Comparison of ENCODE assay signal across 33 cellular contexts in genomic region chr3:72069543-72069942, GRCh38.
A peak's percentile ranks its signal among the peaks of the same experiment; 100 is the strongest.
DNase-seq lines count a peak whose midpoint lies in the region; ATAC-seq, FAIRE-seq and TF ChIP-seq lines count a peak whose summit lies in the region.
"Had no signal": no experiment of that assay in that cellular context is flagged by ENCODE, and none has a peak within 500 bp of the region (broad histone marks: within the 10 kb centered on the region; RNA-seq: fewer than 3 reads in every experiment).

No MANE protein-coding gene starts in this region.

- TF ChIP-seq POLR2A in K562 (conservative IDR thresholded peaks at IDR 0.05) = no peak

- POLR2A ChIA-PET in HEK293 (lab: Yijun Ruan, JAX) = no interaction called here
- POLR2A ChIA-PET in K562 (lab: Yijun Ruan, JAX) = interaction anchor here (0.9 to 1.0 kb wide), 3 partner anchors 10 to 17 kb away, joined by 3 to 4 read pairs (median 4); no protein-coding TSS in a partner anchor

- no peak overlapping the region for H3K27ac Mint-ChIP-seq in activated naive CD4-positive, alpha-beta T cell treated with anti-CD3 and anti-CD28 coated beads for 36 hours
- H3K27ac Mint-ChIP-seq: B cell; CD4-positive, alpha-beta memory T cell; CD4-positive, alpha-beta T cell; CD4-positive, CD25-positive, alpha-beta regulatory T cell; CD8-positive, alpha-beta memory T cell; CD8-positive, alpha-beta T cell had no signal

- H3K27me3 Mint-ChIP-seq in activated naive CD4-positive, alpha-beta T cell treated with anti-CD3 and anti-CD28 coated beads for 36 hours (ENCODE audit: low read depth) = peaks cover 2% of the 10 kb centered on the region
- H3K27me3 Mint-ChIP-seq: CD4-positive, alpha-beta T cell had no signal

- no peak for TF ChIP-seq CTCF in HEK293 (tag by site-specific recombination; IDR thresholded peaks at IDR 0.05)
- no peak for TF ChIP-seq CTCF in K562 (IDR thresholded peaks at IDR 0.05 in 2 of 3, conservative IDR thresholded peaks at IDR 0.05 in 1 of 3; ENCODE audit: insufficient read depth in 2 of 3, low read depth in 1 of 3, low read length in 3 of 3)

- no peak for TF ChIP-seq RAD21 in K562 (CRISPR knock-in tag; conservative IDR thresholded peaks at IDR 0.05 in 1 of 2, IDR thresholded peaks at IDR 0.05 in 1 of 2)

- H2AFZ ChIP-seq in K562 (ENCODE audit: low read depth, low read length) = no peak overlapping the region

- no peaks in the 10 kb centered on the region for H3K36me3 Mint-ChIP-seq in activated naive CD4-positive, alpha-beta T cell treated with anti-CD3 and anti-CD28 coated beads for 36 hours (ENCODE audit: low read depth)
- H3K36me3 Mint-ChIP-seq: CD4-positive, alpha-beta memory T cell; CD4-positive, CD25-positive, alpha-beta regulatory T cell; CD8-positive, alpha-beta memory T cell; CD8-positive, alpha-beta T cell had no signal

- H3K9me3 ChIP-seq in HEK293 (ENCODE audit: control insufficient read depth, insufficient read depth, low read depth, low read length) = no peaks in the 10 kb centered on the region
- no peaks in the 10 kb centered on the region for H3K9me3 ChIP-seq in K562 (replicated peaks; ENCODE audit: control insufficient read depth, insufficient read depth, low read depth, low read length)
- H3K9me3 ChIP-seq: A549, BE2C, Caco-2 had no signal

- no peak overlapping the region for H3K4me3 Mint-ChIP-seq in activated naive CD4-positive, alpha-beta T cell treated with anti-CD3 and anti-CD28 coated beads for 36 hours
- H3K4me3 Mint-ChIP-seq: B cell; CD14-positive monocyte; CD4-positive, alpha-beta memory T cell; CD4-positive, alpha-beta T cell; CD4-positive, CD25-positive, alpha-beta regulatory T cell; CD8-positive, alpha-beta memory T cell; CD8-positive, alpha-beta T cell had no signal

- in situ Hi-C loops in K562 (cut with MboI) = no loop called here

- H3K36me3 ChIP-seq in HEK293 (ENCODE audit: control insufficient read depth in 2 of 2, insufficient read depth in 1 of 2, low read length in 2 of 2) (no peaks in the 10 kb centered on the region), K562 (ENCODE audit: control insufficient read depth, insufficient read depth, low read length) (no peaks in the 10 kb centered on the region)
- H3K36me3 ChIP-seq: BE2C; BLaER1; BLaER1 treated with 17β-estradiol and CSF1 and Interleukin-3, amounts not matched to agents 10 nM and 100 nM had no signal

- H3K27me3 ChIP-seq in K562 (ENCODE audit: control insufficient read depth in 2 of 2, insufficient read depth in 2 of 2, low read length in 2 of 2) = no peaks in the 10 kb centered on the region; a peak in 1 of 5 replicates
- H3K27me3 ChIP-seq: BE2C; BLaER1; BLaER1 treated with 17β-estradiol and CSF1 and Interleukin-3, amounts not matched to agents 10 nM and 100 nM had no signal

- no peaks in the 10 kb centered on the region for H3K79me2 ChIP-seq in K562 (ENCODE audit: control insufficient read depth, insufficient read depth, low read length)

- H3K9ac ChIP-seq in K562 (ENCODE audit: insufficient read depth in 1 of 2, low read depth in 2 of 2, low read length in 2 of 2) = no peak overlapping the region
- H3K9ac ChIP-seq: BLaER1; BLaER1 treated with 17β-estradiol and CSF1 and Interleukin-3, amounts not matched to agents 10 nM and 100 nM had no signal

- H3K27ac ChIP-seq in HEK293 (ENCODE audit: extremely low read depth, low read depth, low read length) (no peak overlapping the region), K562 (ENCODE audit: extremely low read depth, low read depth, low read length) (no peak overlapping the region)
- H3K27ac ChIP-seq: 22Rv1; A549; BLaER1; BLaER1 treated with 17β-estradiol and CSF1 and Interleukin-3, amounts not matched to agents 10 nM and 100 nM; C4-2B had no signal

- no peaks in the 10 kb centered on the region for H3K9me3 Mint-ChIP-seq in activated naive CD4-positive, alpha-beta T cell treated with anti-CD3 and anti-CD28 coated beads for 36 hours
- H3K9me3 Mint-ChIP-seq: CD4-positive, alpha-beta T cell; CD4-positive, CD25-positive, alpha-beta regulatory T cell; CD8-positive, alpha-beta memory T cell; CD8-positive, alpha-beta T cell had no signal

- H4K20me1 ChIP-seq in K562 (replicated peaks; ENCODE audit: control insufficient read depth, insufficient read depth, low read length) = no peaks in the 10 kb centered on the region
- H4K20me1 ChIP-seq: BLaER1; BLaER1 treated with 17β-estradiol and CSF1 and Interleukin-3, amounts not matched to agents 10 nM and 100 nM had no signal

- H3K4me2 ChIP-seq in K562 (ENCODE audit: insufficient read depth, low read length) = no peak overlapping the region
- H3K4me2 ChIP-seq: A549; BLaER1; BLaER1 treated with 17β-estradiol and CSF1 and Interleukin-3, amounts not matched to agents 10 nM and 100 nM had no signal

- H3K4me1 Mint-ChIP-seq in activated naive CD4-positive, alpha-beta T cell treated with anti-CD3 and anti-CD28 coated beads for 36 hours (ENCODE audit: low read depth) = no peaks in the 10 kb centered on the region
- H3K4me1 Mint-ChIP-seq: B cell; CD14-positive monocyte; CD4-positive, alpha-beta memory T cell; CD4-positive, CD25-positive, alpha-beta regulatory T cell; CD8-positive, alpha-beta memory T cell had no signal

- ATAC-seq in K562 = no peak
- ATAC-seq in HG03460 (IDR thresholded peaks at IDR 0.05; ENCODE audit: unreplicated experiment) = no peak
- ATAC-seq: A549; CD8-positive, alpha-beta T cell had no signal

- BruUV-seq in K562 (replicated peaks; lab: Mats Ljungman, UMichigan) = no TSS peak

- no peaks in the 10 kb centered on the region for H3K9me1 ChIP-seq in K562 (ENCODE audit: control insufficient read depth, insufficient read depth, low read length)

- TF ChIP-seq EP300 in K562 (IDR thresholded peaks at IDR 0.05; ENCODE audit: low read length) = no peak

- intact Hi-C loops in K562 (cut with micrococcal nuclease) = no loop called here
- intact Hi-C loops in activated naive CD4-positive, alpha-beta T cell treated with anti-CD3 and anti-CD28 coated beads for 36 hours (cut with micrococcal nuclease) = no loop called here

- H3K4me1 ChIP-seq in HEK293 (ENCODE audit: control insufficient read depth, insufficient read depth, low read length) (no peaks in the 10 kb centered on the region), K562 (replicated peaks in 1 of 2; ENCODE audit: control insufficient read depth in 2 of 2, insufficient read depth in 2 of 2, low read length in 2 of 2) (peaks cover 0 to 7% of the 10 kb centered on the region in 2 experiments; a peak in 3 of 5 replicates)
- H3K4me1 ChIP-seq: A549; BLaER1; BLaER1 treated with 17β-estradiol and CSF1 and Interleukin-3, amounts not matched to agents 10 nM and 100 nM; Caco-2 had no signal

- CTCF ChIA-PET in HEK293 (lab: Yijun Ruan, JAX) = interaction anchor here (0.7 kb wide), 1 partner anchor 115 kb away, joined by 3 read pairs; no protein-coding TSS in a partner anchor
- CTCF ChIA-PET in K562 (lab: Yijun Ruan, JAX; ENCODE audit: low intra/inter-chr PET ratio) = no interaction called here
- CTCF ChIA-PET in activated naive CD4-positive, alpha-beta T cell treated with anti-CD3 and anti-CD28 coated beads for 36 hours (lab: Charles Lee) = no interaction called here

- no peak for DNase-seq in K562 (ENCODE audit: extremely low read depth in 1 of 4, low spot score in 3 of 4)
- DNase-seq in activated naive CD4-positive, alpha-beta T cell treated with anti-CD3 and anti-CD28 coated beads for 36 hours = no peak
- DNase-seq: 8988T; ACHN; AML-193; BE2C; C1 segment of cervical spinal cord; Caco-2; Calu3; CD4-positive, alpha-beta memory T cell; CD4-positive, alpha-beta T cell; CD4-positive, CD25-positive, alpha-beta regulatory T cell; CD8-positive, alpha-beta memory T cell; CD8-positive, alpha-beta T cell; COR-L47; DMS 273 treated with DMSO at 0.1 percent for 48 hours; DMS153; DMS53; DMS79; DMS79 treated with DMSO at 0.1 percent for 48 hours; DND-41; EL had no signal

- no peak overlapping the region for H3K4me3 ChIP-seq in HEK293 (ENCODE audit: low read depth, low read length)
- H3K4me3 ChIP-seq in K562 = no peak overlapping the region
- H3K4me3 ChIP-seq: A549; BLaER1; BLaER1 treated with 17β-estradiol and CSF1 and Interleukin-3, amounts not matched to agents 10 nM and 100 nM had no signal

- FAIRE-seq in K562 (lab: Jason Lieb, UNC) = no peak
- FAIRE-seq: A204.1, A549, D721Med had no signal

TF ChIP-seq in HEK293, 187 proteins besides CTCF, POLR2A, EP300 and RAD21:
- TF ChIP-seq ZNF10 (tag by site-specific recombination; IDR thresholded peaks at IDR 0.05) (peak; percentile 89), ZNF449 (tag by site-specific recombination; IDR thresholded peaks at IDR 0.05) (no peak)

TF ChIP-seq in K562, 482 proteins besides CTCF, POLR2A, EP300 and RAD21:
- TF ChIP-seq ZNF197 (CRISPR knock-in tag; IDR thresholded peaks at IDR 0.05; ENCODE audit: low read depth) = no peak
- TF ChIP-seq ZNF134 (CRISPR knock-in tag; conservative IDR thresholded peaks at IDR 0.05) = peak; percentile 79
